In the genomic region with DNA sequence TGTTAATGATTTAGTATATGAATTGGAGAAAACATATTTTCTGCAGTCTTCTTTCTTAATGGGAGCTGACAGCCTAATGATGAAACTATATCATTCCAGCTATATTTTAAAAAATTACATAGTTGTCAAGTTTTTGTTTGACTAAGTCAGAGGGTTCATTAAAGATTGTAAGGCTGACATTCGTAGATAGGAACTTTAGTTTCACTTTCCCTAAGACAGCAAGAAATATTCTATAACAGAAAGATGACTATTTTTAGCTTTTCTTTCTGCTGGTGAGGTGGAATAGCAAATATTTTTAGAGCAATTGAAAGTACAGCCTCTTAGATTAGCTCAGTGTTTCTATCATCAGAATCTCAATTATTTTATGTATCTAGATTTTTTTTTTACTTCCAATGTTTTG, we compare ENCODE assay signal across 10 cellular contexts.
DNase-seq lines count a peak whose midpoint lies in the region; ATAC-seq, FAIRE-seq and TF ChIP-seq lines count a peak whose summit lies in the region.
"Had no signal": no experiment of that assay in that cellular context is flagged by ENCODE, and none has a peak within 500 bp of the region (broad histone marks: within the 10 kb centered on the region; RNA-seq: fewer than 3 reads in every experiment).

No MANE protein-coding gene starts in this region.

- H3K27me3 Mint-ChIP-seq in osteocyte (ENCODE audit: unreplicated experiment) = no peaks in the 10 kb centered on the region

- WGBS in testis, 2 donors = 11 to 26% methylated on average over 1 of the region's 1 CpG

- H3K79me2 ChIP-seq in DOHH2 (ENCODE audit: control insufficient read depth, low read length) (peaks cover 87% of the 10 kb centered on the region), OCI-LY1 (ENCODE audit: insufficient read depth, low read length) (peaks cover 65% of the 10 kb centered on the region)

- H3F3A ChIP-seq in DOHH2 (ENCODE audit: control insufficient read depth, insufficient read depth) (no peaks in the 10 kb centered on the region), OCI-LY1 (ENCODE audit: insufficient read depth, low read length) (no peaks in the 10 kb centered on the region)

- H3K36me3 ChIP-seq in DOHH2 (ENCODE audit: control insufficient read depth, low read length) (peaks cover 6% of the 10 kb centered on the region; the same call in 1 of the 2 replicates), OCI-LY1 (ENCODE audit: insufficient read depth, low read length) (peaks cover 16% of the 10 kb centered on the region), testis (ENCODE audit: low read depth, missing control alignments) (no peaks in the 10 kb centered on the region)
- no peaks in the 10 kb centered on the region for H3K36me3 ChIP-seq in effector memory CD4-positive, alpha-beta T cell (ENCODE audit: control insufficient read depth, insufficient read depth, low read length)

- peak; percentile 31 for FAIRE-seq in endometrium (lab: Jason Lieb, UNC)

- no peak for TF ChIP-seq POLR2A in testis (IDR thresholded peaks at IDR 0.05)

- no peak overlapping the region for H3K4me3 ChIP-seq in DOHH2 (ENCODE audit: low read length)
- H3K4me3 ChIP-seq in OCI-LY1 (ENCODE audit: low read depth, low read length, poor library complexity, severe bottlenecking) = peak overlapping the region; percentile 18
- H3K4me3 ChIP-seq in testis = no peak overlapping the region
- no peak overlapping the region for H3K4me3 ChIP-seq in effector memory CD4-positive, alpha-beta T cell (ENCODE audit: insufficient read depth, low read depth, low read length, poor library complexity, severe bottlenecking)
- H3K4me3 ChIP-seq: GM23338 had no signal

- intact Hi-C loops in testis (cut with DNase I; ENCODE audit: low total_unique reads) = no loop called here

- peaks cover 4% of the 10 kb centered on the region for H3K36me3 Mint-ChIP-seq in osteocyte (ENCODE audit: unreplicated experiment)

- H3K4me1 ChIP-seq in DOHH2 (ENCODE audit: control insufficient read depth, low read length) (peaks cover 16% of the 10 kb centered on the region; the same call in 1 of the 2 replicates), OCI-LY1 (ENCODE audit: insufficient read depth, low read length, severe bottlenecking) (peaks cover 21% of the 10 kb centered on the region), testis (no peaks in the 10 kb centered on the region)
- H3K4me1 ChIP-seq in effector memory CD4-positive, alpha-beta T cell (ENCODE audit: control insufficient read depth, insufficient read depth, low read length, poor library complexity, severe bottlenecking) = peaks cover 17% of the 10 kb centered on the region

- no peak for TF ChIP-seq CTCF in DOHH2 (IDR thresholded peaks at IDR 0.05; ENCODE audit: low read depth, low read length, poor library complexity, severe bottlenecking)
- no peak for TF ChIP-seq CTCF in OCI-LY1 (IDR thresholded peaks at IDR 0.05; ENCODE audit: low read length)
- no peak for TF ChIP-seq CTCF in osteocyte (IDR thresholded peaks at IDR 0.05)
- no peak for TF ChIP-seq CTCF in testis (IDR thresholded peaks at IDR 0.05)

- no peak for DNase-seq in osteocyte (ENCODE audit: extremely low spot score, unreplicated experiment)
- no peak for DNase-seq in NCI-H510A treated with DMSO at 0.1 percent for 48 hours (lab: John Stamatoyannopoulos, UW)
- no peak for DNase-seq in testis
- no peak for DNase-seq in effector memory CD4-positive, alpha-beta T cell
- DNase-seq: activated CD4-positive, alpha-beta T cell treated with anti-CD3 and anti-CD28 coated beads for 4 hours had no signal

- H3K9me3 Mint-ChIP-seq in osteocyte (ENCODE audit: unreplicated experiment) = no peaks in the 10 kb centered on the region
- H3K9me3 Mint-ChIP-seq: GM23338 had no signal

- no peak for ATAC-seq in GM21526 (IDR thresholded peaks at IDR 0.05; ENCODE audit: low FRiP score, unreplicated experiment)
- ATAC-seq: GM23338 had no signal

- H3K4me2 ChIP-seq in DOHH2 (ENCODE audit: low read length) (peak overlapping the region; percentile 27), OCI-LY1 (ENCODE audit: low read length) (peak overlapping the region; percentile 51)
- H3K4me2 ChIP-seq: GM23338 had no signal

- H3K9me2 ChIP-seq in DOHH2 (replicated peaks; ENCODE audit: control insufficient read depth, low read length) (no peaks in the 10 kb centered on the region), OCI-LY1 (ENCODE audit: low read depth, low read length) (no peaks in the 10 kb centered on the region)

- H3K27ac ChIP-seq in DOHH2 (ENCODE audit: low read depth, low read length) = no peak overlapping the region
- no peak overlapping the region for H3K27ac ChIP-seq in OCI-LY1 (ENCODE audit: low read depth, low read length, poor library complexity, severe bottlenecking)
- H3K27ac ChIP-seq in testis = peak overlapping the region in 1 of 2 donors; percentile 17
- no peak overlapping the region for H3K27ac ChIP-seq in effector memory CD4-positive, alpha-beta T cell (ENCODE audit: insufficient read depth, low read length, poor library complexity, severe bottlenecking)

- H3K4me3 Mint-ChIP-seq in osteocyte (ENCODE audit: unreplicated experiment) = peak overlapping the region; percentile 66
- H3K4me3 Mint-ChIP-seq: GM23338 had no signal

- no peaks in the 10 kb centered on the region; the same call in 1 of the 2 replicates for H4K20me1 ChIP-seq in DOHH2 (ENCODE audit: control insufficient read depth, insufficient read depth, low read depth, low read length)
- no peaks in the 10 kb centered on the region for H4K20me1 ChIP-seq in OCI-LY1 (ENCODE audit: insufficient read depth, low read length)

- H3K4me1 Mint-ChIP-seq in osteocyte (ENCODE audit: unreplicated experiment) = peaks cover 62% of the 10 kb centered on the region
- H3K4me1 Mint-ChIP-seq: GM23338 had no signal

- no peak overlapping the region for H3K9ac ChIP-seq in OCI-LY1 (ENCODE audit: low read length)

- H3K9me3 ChIP-seq in DOHH2 (ENCODE audit: control insufficient read depth, insufficient read depth, low read length) (no peaks in the 10 kb centered on the region), OCI-LY1 (ENCODE audit: low read length) (no peaks in the 10 kb centered on the region; the same call in 1 of the 2 replicates), testis (no peaks in the 10 kb centered on the region)
- no peaks in the 10 kb centered on the region for H3K9me3 ChIP-seq in effector memory CD4-positive, alpha-beta T cell (ENCODE audit: control insufficient read depth, low read length)

- H2AFZ ChIP-seq in OCI-LY1 (ENCODE audit: low read length) = no peak overlapping the region
- H2AFZ ChIP-seq: GM23338 had no signal

- H3K27me3 ChIP-seq in DOHH2 (ENCODE audit: control insufficient read depth, low read length) = no peaks in the 10 kb centered on the region
- H3K27me3 ChIP-seq in OCI-LY1 (ENCODE audit: insufficient read depth, low read length) = no peaks in the 10 kb centered on the region
- H3K27me3 ChIP-seq in testis = no peaks in the 10 kb centered on the region
- H3K27me3 ChIP-seq in effector memory CD4-positive, alpha-beta T cell (replicated peaks; ENCODE audit: control insufficient read depth, insufficient read depth, low read length, poor library complexity, severe bottlenecking) = no peaks in the 10 kb centered on the region

- H3K27ac Mint-ChIP-seq in osteocyte (ENCODE audit: unreplicated experiment) = peak overlapping the region; percentile 87
- H3K27ac Mint-ChIP-seq: GM23338 had no signal
